Comparison of ENCODE assay signal across 1 cellular context in the genomic region with DNA sequence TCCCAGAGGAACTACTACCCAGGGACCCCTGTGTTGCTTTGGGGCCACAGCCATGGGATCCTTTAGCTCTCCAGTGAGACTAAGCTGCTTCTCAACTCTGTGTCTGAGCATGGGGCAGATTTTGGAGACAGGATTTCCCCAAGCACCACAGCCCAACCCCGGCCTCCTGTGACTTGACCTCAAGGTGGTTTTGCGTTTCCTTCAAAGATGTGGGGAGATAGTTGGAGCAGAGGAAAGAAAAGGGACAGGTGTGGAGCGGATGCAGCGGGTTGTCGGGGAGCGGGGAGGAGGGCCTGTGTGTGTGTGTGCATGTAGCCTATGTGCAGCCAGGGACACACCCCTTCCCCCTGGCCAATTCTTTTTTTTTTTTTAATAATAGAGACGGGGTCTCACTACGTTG.
TF ChIP-seq lines count a peak whose summit lies in the region.

No MANE protein-coding gene starts in this region.

TF ChIP-seq in H1, 55 proteins besides CTCF, POLR2A, EP300 and RAD21:
- TF ChIP-seq BACH1 (IDR thresholded peaks at IDR 0.05; ENCODE audit: low read length) (no peak), CREB1 (IDR thresholded peaks at IDR 0.05) (no peak), TAF7 (optimal IDR thresholded peaks at IDR 0.05; ENCODE audit: borderline replicate concordance, low read depth, low read length) (no peak), TCF12 (IDR thresholded peaks at IDR 0.05; ENCODE audit: low read depth, low read length) (no peak), EZH2 (IDR thresholded peaks at IDR 0.05; ENCODE audit: low read depth, low read length, severe bottlenecking) (no peak), YY1 (IDR thresholded peaks at IDR 0.05; ENCODE audit: low read depth, low read length) (no peak), HDAC6 (IDR thresholded peaks at IDR 0.05; ENCODE audit: low read depth, low read length) (no peak)
- TF ChIP-seq, protein P1, sequence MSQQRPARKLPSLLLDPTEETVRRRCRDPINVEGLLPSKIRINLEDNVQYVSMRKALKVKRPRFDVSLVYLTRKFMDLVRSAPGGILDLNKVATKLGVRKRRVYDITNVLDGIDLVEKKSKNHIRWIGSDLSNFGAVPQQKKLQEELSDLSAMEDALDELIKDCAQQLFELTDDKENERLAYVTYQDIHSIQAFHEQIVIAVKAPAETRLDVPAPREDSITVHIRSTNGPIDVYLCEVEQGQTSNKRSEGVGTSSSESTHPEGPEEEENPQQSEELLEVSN (IDR thresholded peaks at IDR 0.05): no peak
- TF ChIP-seq, protein P2, sequence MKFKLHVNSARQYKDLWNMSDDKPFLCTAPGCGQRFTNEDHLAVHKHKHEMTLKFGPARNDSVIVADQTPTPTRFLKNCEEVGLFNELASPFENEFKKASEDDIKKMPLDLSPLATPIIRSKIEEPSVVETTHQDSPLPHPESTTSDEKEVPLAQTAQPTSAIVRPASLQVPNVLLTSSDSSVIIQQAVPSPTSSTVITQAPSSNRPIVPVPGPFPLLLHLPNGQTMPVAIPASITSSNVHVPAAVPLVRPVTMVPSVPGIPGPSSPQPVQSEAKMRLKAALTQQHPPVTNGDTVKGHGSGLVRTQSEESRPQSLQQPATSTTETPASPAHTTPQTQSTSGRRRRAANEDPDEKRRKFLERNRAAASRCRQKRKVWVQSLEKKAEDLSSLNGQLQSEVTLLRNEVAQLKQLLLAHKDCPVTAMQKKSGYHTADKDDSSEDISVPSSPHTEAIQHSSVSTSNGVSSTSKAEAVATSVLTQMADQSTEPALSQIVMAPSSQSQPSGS (IDR thresholded peaks at IDR 0.05; ENCODE audit: low read length): no peak
- TF ChIP-seq, protein P3, sequence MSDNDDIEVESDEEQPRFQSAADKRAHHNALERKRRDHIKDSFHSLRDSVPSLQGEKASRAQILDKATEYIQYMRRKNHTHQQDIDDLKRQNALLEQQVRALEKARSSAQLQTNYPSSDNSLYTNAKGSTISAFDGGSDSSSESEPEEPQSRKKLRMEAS (IDR thresholded peaks at IDR 0.05): no peak
